17 cellular contexts compared by ENCODE assay signal in the genomic region with DNA sequence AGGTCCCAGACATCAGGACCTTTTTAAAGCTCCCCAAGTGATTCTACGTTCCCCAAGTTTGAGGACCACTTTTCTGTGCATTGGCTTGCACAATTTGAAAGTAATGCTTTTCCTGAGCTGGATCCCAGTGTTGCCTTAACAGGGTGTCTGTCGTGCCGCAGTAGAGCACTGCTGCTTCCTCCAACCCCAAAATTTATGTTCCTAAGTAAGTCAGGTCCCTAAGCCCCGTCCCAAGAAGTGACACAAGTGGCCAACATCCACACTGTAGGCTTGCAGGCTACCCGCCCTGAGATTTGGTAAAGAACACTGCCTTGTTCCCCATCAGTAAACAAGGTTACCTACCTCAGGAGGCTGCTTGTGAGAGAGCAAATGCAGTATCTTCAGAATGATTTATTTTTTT. TPM values are rescaled to one million over a fixed set of nuclear protein-coding genes. Genes with fewer than 3 reads are reported as not detected.
DNase-seq lines count a peak whose midpoint lies in the region; ATAC-seq, FAIRE-seq and TF ChIP-seq lines count a peak whose summit lies in the region.
"Had no signal": no experiment of that assay in that cellular context is flagged by ENCODE, and none has a peak within 500 bp of the region (broad histone marks: within the 10 kb centered on the region; RNA-seq: fewer than 3 reads in every experiment).

No MANE protein-coding gene starts in this region.

- no peak for DNase-seq in HepG2 (ENCODE audit: low spot score)
- no peak for DNase-seq in right lobe of liver
- no peak for DNase-seq in WTC11 (ENCODE audit: low spot score)
- no peak for DNase-seq in immature natural killer cell
- no peak for DNase-seq in GM10266 (ENCODE audit: extremely low spot score)
- DNase-seq in left lobe of liver (ENCODE audit: low spot score) = no peak
- no peak for DNase-seq in UCSD-AML1 (lab: John Stamatoyannopoulos, UW; ENCODE audit: unreplicated experiment)
- no peak for DNase-seq in activated CD4-positive, CD25-positive, alpha-beta regulatory T cell treated with anti-CD3 and anti-CD28 coated beads, Interleukin-2, amount 50 U/mL, for 72 hours
- DNase-seq: GDM1; heart right ventricle; left ventricle myocardium superior; MV-4-11; NCI-H345; RPMI8226; stimulated activated CD4-positive, alpha-beta T cell treated with anti-CD3 and anti-CD28 coated beads, Interleukin-1b, Interleukin-23, amount 100 ng/mL, for 48 hours had no signal

- no TSS peak for BruUV-seq in HepG2 (replicated peaks; lab: Mats Ljungman, UMichigan)

- POLR2A ChIA-PET in HepG2 (lab: Yijun Ruan, JAX) = no interaction called here
- POLR2A ChIA-PET in WTC11 (lab: Charles Lee) = no interaction called here

- H3K4me1 ChIP-seq in HepG2 (ENCODE audit: insufficient read depth, low read length) (peaks cover 25% of the 10 kb centered on the region), right lobe of liver (peaks cover 0 to 64% (median 24%) of the 10 kb centered on the region in 4 donors)

- H3K79me2 ChIP-seq in HepG2 (ENCODE audit: insufficient read depth, low read length) = peaks cover 14% of the 10 kb centered on the region

- H3K9me3 ChIP-seq in HepG2 (ENCODE audit: low read length) (no peaks in the 10 kb centered on the region), right lobe of liver (no peaks in the 10 kb centered on the region)
- H3K9me3 ChIP-seq: heart right ventricle had no signal

- intact Hi-C loops in HepG2 (cut with micrococcal nuclease; ENCODE audit: unreplicated experiment) (loop anchor here (2.0 kb wide), 1 partner anchor 108 kb away; a partner anchor contains a TSS), right lobe of liver (cut with DNase I) (no loop called here)

- no peak for ATAC-seq in HepG2
- no peak for ATAC-seq in right lobe of liver
- no peak for ATAC-seq in WTC11
- no peak for ATAC-seq in left lobe of liver
- ATAC-seq: heart right ventricle, left ventricle myocardium superior had no signal

- no peak for TF ChIP-seq RAD21 in HepG2 (CRISPR knock-in tag; IDR thresholded peaks at IDR 0.05)

- 0 out of 2 replicates have a peak, but pooled peaks cover 2% of the 10 kb centered on the region for H4K20me1 ChIP-seq in HepG2 (ENCODE audit: insufficient read depth, low read length)

- H3K4me3 Mint-ChIP-seq in WTC11 (peak overlapping the region; percentile 79), immature natural killer cell (peak overlapping the region in 3 of 5 donors; percentile 7 to 38 (median 33))

- TF ChIP-seq POLR2A in HepG2 (IDR thresholded peaks at IDR 0.05; ENCODE audit: insufficient read depth in 1 of 2, low read depth in 2 of 2, low read length in 2 of 2) (peak in 1 of 2 experiments; percentile 43; a peak in 1 of 4 replicates), right lobe of liver (IDR thresholded peaks at IDR 0.05) (no peak)

- TF ChIP-seq CTCF in HepG2 (CRISPR knock-in tag; IDR thresholded peaks at IDR 0.05) (no peak), right lobe of liver (IDR thresholded peaks at IDR 0.05) (no peak), WTC11 (IDR thresholded peaks at IDR 0.05) (no peak), GM10266 (IDR thresholded peaks at IDR 0.05; ENCODE audit: control insufficient read depth, insufficient read depth, low read depth, missing control alignments) (no peak)

- H3K36me3 Mint-ChIP-seq in WTC11 = peaks cover 31% of the 10 kb centered on the region
- H3K36me3 Mint-ChIP-seq in immature natural killer cell = peaks cover 5 to 13% (median 6%) of the 10 kb centered on the region in 3 donors

- FAIRE-seq in HepG2 (lab: Jason Lieb, UNC) = no peak
- FAIRE-seq: TTC549 had no signal

- 97% methylated on average over 5 of the region's 5 CpGs for WGBS in HepG2 (ENCODE audit: low lambda C conversion rate)
- 94% methylated on average over 5 of the region's 5 CpGs for WGBS in right lobe of liver (ENCODE audit: insufficient coverage, low coverage, low lambda C conversion rate, missing lambda C conversion rate)

- H3K27me3 ChIP-seq in HepG2 (ENCODE audit: control insufficient read depth in 1 of 2, insufficient read depth in 2 of 2, low read length in 2 of 2) = no peaks in the 10 kb centered on the region
- H3K27me3 ChIP-seq in right lobe of liver = no peaks in the 10 kb centered on the region
- H3K27me3 ChIP-seq: heart right ventricle had no signal

- H3K27me3 Mint-ChIP-seq in WTC11 (ENCODE audit: low read depth) = peaks cover 16% of the 10 kb centered on the region
- H3K27me3 Mint-ChIP-seq in immature natural killer cell (ENCODE audit: low read depth in 3 of 3) = peaks cover 7 to 20% (median 19%) of the 10 kb centered on the region in 3 donors
- H3K27me3 Mint-ChIP-seq: central memory CD8-positive, alpha-beta T cell had no signal

- H3K4me1 Mint-ChIP-seq in WTC11 = peaks cover 28% of the 10 kb centered on the region
- peaks cover 44 to 52% of the 10 kb centered on the region in 2 donors for H3K4me1 Mint-ChIP-seq in immature natural killer cell

- H3K9ac ChIP-seq in HepG2 (ENCODE audit: insufficient read depth, low read depth, low read length) = no peak overlapping the region

- H3K27ac ChIP-seq in HepG2 (ENCODE audit: extremely low read length, insufficient read depth, low read length) = no peak overlapping the region
- no peak overlapping the region for H3K27ac ChIP-seq in right lobe of liver

- H3K9me3 Mint-ChIP-seq in WTC11 (no peaks in the 10 kb centered on the region), immature natural killer cell (no peaks in the 10 kb centered on the region)
- H3K9me3 Mint-ChIP-seq: central memory CD8-positive, alpha-beta T cell had no signal

- peaks cover 11 to 18% of the 10 kb centered on the region in 2 experiments for H3K36me3 ChIP-seq in HepG2 (replicated peaks in 1 of 2; ENCODE audit: control insufficient read depth in 1 of 2, insufficient read depth in 2 of 2, low read length in 2 of 2)
- peaks cover 0 to 3% (median under 1%) of the 10 kb centered on the region in 4 donors for H3K36me3 ChIP-seq in right lobe of liver

- no peak overlapping the region for H3K4me3 ChIP-seq in HepG2 (replicated peaks in 1 of 3; ENCODE audit: insufficient read depth in 1 of 3, low read depth in 2 of 3, low read length in 3 of 3)
- no peak overlapping the region for H3K4me3 ChIP-seq in right lobe of liver

- peak overlapping the region; percentile 97 for H3K4me2 ChIP-seq in HepG2 (ENCODE audit: low read depth, low read length)

- H3K27ac Mint-ChIP-seq in WTC11 (no peak overlapping the region), immature natural killer cell (peak overlapping the region in 5 of 6 donors; percentile 35 to 97 (median 94))

- CTCF ChIA-PET in HepG2 (lab: Yijun Ruan, JAX; ENCODE audit: low intra/inter-chr PET ratio, low total read pairs) (no interaction called here), WTC11 (lab: Charles Lee) (interaction anchor here (3.1 to 4.7 kb wide), 2 partner anchors 8 to 112 kb away, joined by 9 to 35 read pairs; no protein-coding TSS in a partner anchor)

- TF ChIP-seq EP300 in HepG2 (IDR thresholded peaks at IDR 0.05; ENCODE audit: low read depth in 2 of 2, low read length in 2 of 2) (no peak), HepG2 (CRISPR knock-in tag; IDR thresholded peaks at IDR 0.05; ENCODE audit: borderline replicate concordance) (no peak)

- in situ Hi-C loops in HepG2 (cut with HindIII; ENCODE audit: extremely low pct_ligation_motif_present, low pct_unique_long_range_greater_than_20kb) = no loop called here

- no peak overlapping the region for H2AFZ ChIP-seq in HepG2 (ENCODE audit: low read length)

RNA-seq across cellular contexts. Expression of a gene that starts 2.0 kb away (rescaled TPM):
- total RNA-seq in HepG2 (2016; rRNA removed; fragmentation: Illumina TruSeq; extraction: Trizol) (4.6 and 9.4 TPM in 2 replicates), right lobe of liver (1 to 10 TPM; 1.6 to 4.7 (median 3.4) TPM), WTC11 (2021) (9.2 to 10.5 TPM (median 9.8 TPM) in 3 replicates), left lobe of liver (3.7 TPM)
- total RNA-seq in HepG2 (2016; cell fraction: cytosol; rRNA removed; fragmentation: Illumina TruSeq; extraction: Trizol; ENCODE audit: low read depth) = 1.4 and 1.5 TPM in 2 replicates
- total RNA-seq in HepG2 (2016; cell fraction: insoluble cytoplasmic fraction; rRNA removed; fragmentation: Illumina TruSeq; extraction: Trizol) = 5.2 and 9.2 TPM in 2 replicates
- 4.6 and 5.1 TPM in 2 replicates for total RNA-seq in HepG2 (2016; cell fraction: membrane; rRNA removed; fragmentation: Illumina TruSeq; extraction: Trizol)
- total RNA-seq in HepG2 (2016; cell fraction: nucleus; rRNA removed; fragmentation: Illumina TruSeq; extraction: Trizol) = 10.3 and 11.4 TPM in 2 replicates
- polyA plus RNA-seq in HepG2 (2011; rRNA removed) (8.3 and 8.7 TPM in 2 replicates), immature natural killer cell (1 to 10 TPM in 2 of 3 donors, not detected in 1; 1.3 to 3.4 TPM)
- polyA plus RNA-seq in HepG2 (2011; cell fraction: cytosol; rRNA removed) = 6.8 and 9.4 TPM in 2 replicates
- polyA plus RNA-seq in HepG2 (2011; cell fraction: nucleus; rRNA removed) = 3.7 and 4.4 TPM in 2 replicates
- polyA plus RNA-seq in HepG2 (2012) = not detected in 2 replicates
- 1.3 and 1.4 TPM in 2 replicates for polyA plus RNA-seq in HepG2 (2016; cell fraction: cytosol; fragmentation: Illumina TruSeq; extraction: Trizol; ENCODE audit: low read depth)
- 5.4 and 7.0 TPM in 2 replicates for polyA plus RNA-seq in HepG2 (2016; cell fraction: insoluble cytoplasmic fraction; fragmentation: Illumina TruSeq; extraction: Trizol; ENCODE audit: low read depth)
- 3.0 and 4.0 TPM in 2 replicates for polyA plus RNA-seq in HepG2 (2016; cell fraction: membrane; fragmentation: Illumina TruSeq; extraction: Trizol; ENCODE audit: low read depth)
- polyA plus RNA-seq in HepG2 (2016; cell fraction: nucleus; fragmentation: Illumina TruSeq; extraction: Trizol; ENCODE audit: insufficient read depth, low read depth) = 13.6 and 14.0 TPM in 2 replicates
- polyA minus RNA-seq in HepG2 (2011; rRNA and poly(A)+ RNA removed; ENCODE audit: low replicate concordance) = 2.4 and 7.5 TPM in 2 replicates
- 6.5 and 7.2 TPM in 2 replicates for polyA minus RNA-seq in HepG2 (2011; cell fraction: cytosol; rRNA and poly(A)+ RNA removed)
- polyA minus RNA-seq in HepG2 (2011; cell fraction: nucleus; rRNA and poly(A)+ RNA removed) = 16.4 and 17.5 TPM in 2 replicates

RNA-seq across cellular contexts. Expression of a gene that starts 28.0 kb away (rescaled TPM):
- total RNA-seq in HepG2 (2016; rRNA removed; fragmentation: Illumina TruSeq; extraction: Trizol) (0.90 and 1.0 TPM in 2 replicates), right lobe of liver (10 to 100 TPM in 5 of 6 experiments, 1 to 10 TPM in 1; 6.6 to 37.7 (median 19.5) TPM), WTC11 (2021) (1.9 to 2.5 TPM (median 2.4 TPM) in 3 replicates), left lobe of liver (31.0 TPM)
- total RNA-seq in HepG2 (2016; cell fraction: cytosol; rRNA removed; fragmentation: Illumina TruSeq; extraction: Trizol; ENCODE audit: low read depth) = 1.9 and 3.6 TPM in 2 replicates
- 0.85 and 1.2 TPM in 2 replicates for total RNA-seq in HepG2 (2016; cell fraction: insoluble cytoplasmic fraction; rRNA removed; fragmentation: Illumina TruSeq; extraction: Trizol)
- 2.6 and 3.9 TPM in 2 replicates for total RNA-seq in HepG2 (2016; cell fraction: membrane; rRNA removed; fragmentation: Illumina TruSeq; extraction: Trizol)
- total RNA-seq in HepG2 (2016; cell fraction: nucleus; rRNA removed; fragmentation: Illumina TruSeq; extraction: Trizol) = 0.56 and 0.81 TPM in 2 replicates
- polyA plus RNA-seq in HepG2 (2011; rRNA removed) (1.9 and 2.0 TPM in 2 replicates), immature natural killer cell (under 1 TPM in 1 of 3 donors, not detected in 2; 0.40 TPM)
- 2.1 and 3.1 TPM in 2 replicates for polyA plus RNA-seq in HepG2 (2011; cell fraction: cytosol; rRNA removed)
- 2.0 and 2.2 TPM in 2 replicates for polyA plus RNA-seq in HepG2 (2011; cell fraction: nucleus; rRNA removed)
- polyA plus RNA-seq in HepG2 (2012) = 2.1 and 3.9 TPM in 2 replicates
- polyA plus RNA-seq in HepG2 (2016; cell fraction: cytosol; fragmentation: Illumina TruSeq; extraction: Trizol; ENCODE audit: low read depth) = 8.9 and 10.7 TPM in 2 replicates
- polyA plus RNA-seq in HepG2 (2016; cell fraction: insoluble cytoplasmic fraction; fragmentation: Illumina TruSeq; extraction: Trizol; ENCODE audit: low read depth) = 2.4 and 3.4 TPM in 2 replicates
- polyA plus RNA-seq in HepG2 (2016; cell fraction: membrane; fragmentation: Illumina TruSeq; extraction: Trizol; ENCODE audit: low read depth) = 8.6 and 9.2 TPM in 2 replicates
- polyA plus RNA-seq in HepG2 (2016; cell fraction: nucleus; fragmentation: Illumina TruSeq; extraction: Trizol; ENCODE audit: insufficient read depth, low read depth) = 1.5 TPM in 2 replicates
- 0.07 and 4.5 TPM in 2 replicates for polyA minus RNA-seq in HepG2 (2011; rRNA and poly(A)+ RNA removed; ENCODE audit: low replicate concordance)
- 1.2 and 1.9 TPM in 2 replicates for polyA minus RNA-seq in HepG2 (2011; cell fraction: cytosol; rRNA and poly(A)+ RNA removed)
- polyA minus RNA-seq in HepG2 (2011; cell fraction: nucleus; rRNA and poly(A)+ RNA removed) = 1.2 and 1.6 TPM in 2 replicates

RNA-seq across cellular contexts. Expression of a gene that starts 57.3 kb away (rescaled TPM):
- total RNA-seq in HepG2 (2016; rRNA removed; fragmentation: Illumina TruSeq; extraction: Trizol) (not detected in 2 replicates), right lobe of liver (not detected), WTC11 (2021) (not detected in 3 replicates), left lobe of liver (not detected)
- total RNA-seq in HepG2 (2016; cell fraction: cytosol; rRNA removed; fragmentation: Illumina TruSeq; extraction: Trizol; ENCODE audit: low read depth) = not detected in 2 replicates
- total RNA-seq in HepG2 (2016; cell fraction: insoluble cytoplasmic fraction; rRNA removed; fragmentation: Illumina TruSeq; extraction: Trizol) = not detected in 2 replicates
- total RNA-seq in HepG2 (2016; cell fraction: membrane; rRNA removed; fragmentation: Illumina TruSeq; extraction: Trizol) = not detected in 2 replicates
- not detected in 2 replicates for total RNA-seq in HepG2 (2016; cell fraction: nucleus; rRNA removed; fragmentation: Illumina TruSeq; extraction: Trizol)
- polyA plus RNA-seq in HepG2 (2011; rRNA removed) (not detected in 2 replicates), immature natural killer cell (not detected)
- polyA plus RNA-seq in HepG2 (2011; cell fraction: cytosol; rRNA removed) = not detected in 2 replicates
- not detected in 2 replicates for polyA plus RNA-seq in HepG2 (2011; cell fraction: nucleus; rRNA removed)
- not detected in 2 replicates for polyA plus RNA-seq in HepG2 (2012)
- polyA plus RNA-seq in HepG2 (2016; cell fraction: cytosol; fragmentation: Illumina TruSeq; extraction: Trizol; ENCODE audit: low read depth) = not detected in 2 replicates
- polyA plus RNA-seq in HepG2 (2016; cell fraction: insoluble cytoplasmic fraction; fragmentation: Illumina TruSeq; extraction: Trizol; ENCODE audit: low read depth) = not detected in 2 replicates
- polyA plus RNA-seq in HepG2 (2016; cell fraction: membrane; fragmentation: Illumina TruSeq; extraction: Trizol; ENCODE audit: low read depth) = not detected in 2 replicates
- polyA plus RNA-seq in HepG2 (2016; cell fraction: nucleus; fragmentation: Illumina TruSeq; extraction: Trizol; ENCODE audit: insufficient read depth, low read depth) = not detected in 2 replicates
- 0.08 TPM in 1 of 2 replicates, not detected in the other for polyA minus RNA-seq in HepG2 (2011; rRNA and poly(A)+ RNA removed; ENCODE audit: low replicate concordance)
- not detected in 2 replicates for polyA minus RNA-seq in HepG2 (2011; cell fraction: cytosol; rRNA and poly(A)+ RNA removed)
- not detected in 2 replicates for polyA minus RNA-seq in HepG2 (2011; cell fraction: nucleus; rRNA and poly(A)+ RNA removed)
